8 cellular contexts compared by ENCODE assay signal in genomic region chr1:33080885-33081553, GRCh38. TPM values are rescaled to one million over a fixed set of nuclear protein-coding genes. Genes with fewer than 3 reads are reported as not detected.
A peak's percentile ranks its signal among the peaks of the same experiment; 100 is the strongest.
DNase-seq lines count a peak whose midpoint lies in the region; ATAC-seq and TF ChIP-seq lines count a peak whose summit lies in the region.

AZIN2 (plus strand) TSS chr1:33081153; CDS start chr1:33082250, 1,097 bp downstream.

- H3K9me3 ChIP-seq in KOPT-K1 (ENCODE audit: insufficient read depth, low read length, poor library complexity, severe bottlenecking) (no peaks in the 10 kb centered on the region), Peyer's patch (no peaks in the 10 kb centered on the region)

- intact Hi-C loops in activated T-helper 2 cell treated with anti-CD3 and anti-CD28 coated beads, Interferon-gamma antibody, Interleukin-2, Interleukin-4, amounts not matched to agents 10 μg/mL and 5 μg/mL and 100 μg/mL, durations not matched to agents 14 hours and 24 hours and 36 hours (cut with micrococcal nuclease), result loop anchor here (1.0 to 5.0 kb wide), 3 partner anchors 18 to 46 kb away; partner anchors contain the start of gene AK2

- H3K4me1 Mint-ChIP-seq in activated T-helper 2 cell treated with anti-CD3 and anti-CD28 coated beads, Interferon-gamma antibody, Interleukin-2, Interleukin-4, amounts not matched to agents 10 μg/mL and 5 μg/mL and 100 μg/mL, durations not matched to agents 14 hours and 24 hours and 36 hours (ENCODE audit: low read depth), result peaks cover 20% of the 10 kb centered on the region
- peaks cover 23 to 48% (median 33%) of the 10 kb centered on the region in 4 donors for H3K4me1 Mint-ChIP-seq in naive thymus-derived CD8-positive, alpha-beta T cell
- peaks cover 17% of the 10 kb centered on the region for H3K4me1 Mint-ChIP-seq in stimulated activated memory B cell treated with anti-CD40 and anti-IgM and Interleukin-4, amounts not matched to agents 10 μg/mL and 1 μg/mL and 100 μg/mL, for 72 hours

- H3K9me3 Mint-ChIP-seq in activated T-helper 2 cell treated with anti-CD3 and anti-CD28 coated beads, Interferon-gamma antibody, Interleukin-2, Interleukin-4, amounts not matched to agents 10 μg/mL and 5 μg/mL and 100 μg/mL, durations not matched to agents 14 hours and 24 hours and 36 hours, result no peaks in the 10 kb centered on the region
- H3K9me3 Mint-ChIP-seq in naive thymus-derived CD8-positive, alpha-beta T cell, result no peaks in the 10 kb centered on the region
- H3K9me3 Mint-ChIP-seq in stimulated activated memory B cell treated with anti-CD40 and anti-IgM and Interleukin-4, amounts not matched to agents 10 μg/mL and 1 μg/mL and 100 μg/mL, for 72 hours, result no peaks in the 10 kb centered on the region

- peaks cover 0 to 13% (median 9%) of the 10 kb centered on the region in 4 donors for H3K4me1 ChIP-seq in Peyer's patch

- no peaks in the 10 kb centered on the region for H3K36me3 ChIP-seq in KOPT-K1 (ENCODE audit: insufficient read depth, low read length)
- no peaks in the 10 kb centered on the region for H3K36me3 ChIP-seq in Peyer's patch

- H3K36me3 Mint-ChIP-seq in activated T-helper 2 cell treated with anti-CD3 and anti-CD28 coated beads, Interferon-gamma antibody, Interleukin-2, Interleukin-4, amounts not matched to agents 10 μg/mL and 5 μg/mL and 100 μg/mL, durations not matched to agents 14 hours and 24 hours and 36 hours (ENCODE audit: low read depth), result no peaks in the 10 kb centered on the region
- peaks cover 0 to 5% (median 0%) of the 10 kb centered on the region in 3 donors for H3K36me3 Mint-ChIP-seq in naive thymus-derived CD8-positive, alpha-beta T cell
- H3K36me3 Mint-ChIP-seq in stimulated activated memory B cell treated with anti-CD40 and anti-IgM and Interleukin-4, amounts not matched to agents 10 μg/mL and 1 μg/mL and 100 μg/mL, for 72 hours, result no peaks in the 10 kb centered on the region

- peak within 1 kb of the TSS; percentile 56 for H3K27ac ChIP-seq in KOPT-K1 (ENCODE audit: low read depth, low read length, poor library complexity, severe bottlenecking)
- peak within 1 kb of the TSS in 2 of 4 donors; percentile 11 to 65 for H3K27ac ChIP-seq in Peyer's patch

- H3K27me3 Mint-ChIP-seq in activated T-helper 2 cell treated with anti-CD3 and anti-CD28 coated beads, Interferon-gamma antibody, Interleukin-2, Interleukin-4, amounts not matched to agents 10 μg/mL and 5 μg/mL and 100 μg/mL, durations not matched to agents 14 hours and 24 hours and 36 hours (ENCODE audit: low read depth), result peaks cover 25% of the 10 kb centered on the region
- peaks cover 0 to 3% (median 0%) of the 10 kb centered on the region in 5 donors for H3K27me3 Mint-ChIP-seq in naive thymus-derived CD8-positive, alpha-beta T cell
- peaks cover 7% of the 10 kb centered on the region for H3K27me3 Mint-ChIP-seq in stimulated activated memory B cell treated with anti-CD40 and anti-IgM and Interleukin-4, amounts not matched to agents 10 μg/mL and 1 μg/mL and 100 μg/mL, for 72 hours

- ATAC-seq in GM21786 (IDR thresholded peaks at IDR 0.05; ENCODE audit: unreplicated experiment), result peak; percentile 94
- ATAC-seq in naive thymus-derived CD8-positive, alpha-beta T cell, result peak; percentile 96 to 99
- peak; percentile 99 for ATAC-seq in stimulated activated memory B cell treated with anti-CD40 and anti-IgM and Interleukin-4, amounts not matched to agents 10 μg/mL and 1 μg/mL and 100 μg/mL, for 72 hours

- POLR2A ChIA-PET in naive thymus-derived CD8-positive, alpha-beta T cell (lab: Charles Lee), result interaction anchor here (0.8 to 2.3 kb wide), 8 partner anchors 8 to 430 kb away, joined by 3 to 16 read pairs (median 6); partner anchors contain the start of genes RBBP4 and RNF19B

- no peaks in the 10 kb centered on the region for H3K27me3 ChIP-seq in Peyer's patch

- TF ChIP-seq POLR2A in Peyer's patch (IDR thresholded peaks at IDR 0.05), result peak; percentile 37 to 69

- no peak for TF ChIP-seq CTCF in Peyer's patch (IDR thresholded peaks at IDR 0.05)

- H3K4me3 ChIP-seq in Peyer's patch, result peak within 1 kb of the TSS; percentile 53 to 73 (median 61)

- no peak within 1 kb of the TSS for H3K27ac Mint-ChIP-seq in activated T-helper 2 cell treated with anti-CD3 and anti-CD28 coated beads, Interferon-gamma antibody, Interleukin-2, Interleukin-4, amounts not matched to agents 10 μg/mL and 5 μg/mL and 100 μg/mL, durations not matched to agents 14 hours and 24 hours and 36 hours
- H3K27ac Mint-ChIP-seq in naive thymus-derived CD8-positive, alpha-beta T cell, result peak within 1 kb of the TSS; percentile 74 to 94 (median 90)
- H3K27ac Mint-ChIP-seq in stimulated activated memory B cell treated with anti-CD40 and anti-IgM and Interleukin-4, amounts not matched to agents 10 μg/mL and 1 μg/mL and 100 μg/mL, for 72 hours, result peak within 1 kb of the TSS; percentile 10

- peak within 1 kb of the TSS; percentile 70 for H3K4me3 Mint-ChIP-seq in activated T-helper 2 cell treated with anti-CD3 and anti-CD28 coated beads, Interferon-gamma antibody, Interleukin-2, Interleukin-4, amounts not matched to agents 10 μg/mL and 5 μg/mL and 100 μg/mL, durations not matched to agents 14 hours and 24 hours and 36 hours (ENCODE audit: low read depth)
- peak within 1 kb of the TSS; percentile 73 to 90 (median 88) for H3K4me3 Mint-ChIP-seq in naive thymus-derived CD8-positive, alpha-beta T cell
- H3K4me3 Mint-ChIP-seq in stimulated activated memory B cell treated with anti-CD40 and anti-IgM and Interleukin-4, amounts not matched to agents 10 μg/mL and 1 μg/mL and 100 μg/mL, for 72 hours, result peak within 1 kb of the TSS; percentile 80

- DNase-seq in DMS53 treated with DMSO at 0.1 percent for 48 hours (lab: John Stamatoyannopoulos, UW; ENCODE audit: unreplicated experiment) (peak; percentile 87), Peyer's patch (peak; percentile 97 to 99 (median 99)), fibroblast of peridontal ligament (ENCODE audit: extremely low read depth) (peak; percentile 93)
- DNase-seq in activated T-helper 2 cell treated with anti-CD3 and anti-CD28 coated beads, Interferon-gamma antibody, Interleukin-2, Interleukin-4, amounts not matched to agents 10 μg/mL and 5 μg/mL and 100 μg/mL, durations not matched to agents 14 hours and 24 hours and 36 hours (ENCODE audit: low spot score), result peak; percentile 91
- DNase-seq in naive thymus-derived CD8-positive, alpha-beta T cell, result peak; percentile 95 to 99 (median 98)

RNA-seq across cellular contexts. Expression of gene AZIN2, which starts in this region (rescaled TPM):
- 10 to 100 TPM in 1 of 4 donors, 1 to 10 TPM in 2, under 1 TPM in 1; 0.95 to 26.4 (median 2.2) TPM for total RNA-seq in Peyer's patch
- 2.4 and 2.9 TPM in 2 replicates for total RNA-seq in activated T-helper 2 cell treated with anti-CD3 and anti-CD28 coated beads, Interferon-gamma antibody, Interleukin-2, Interleukin-4, amounts not matched to agents 10 μg/mL and 5 μg/mL and 100 μg/mL, durations not matched to agents 14 hours and 24 hours and 36 hours
- 10 to 100 TPM; 10.6 to 11.3 TPM for total RNA-seq in naive thymus-derived CD8-positive, alpha-beta T cell
- 10 to 100 TPM in 1 of 3 donors, 1 to 10 TPM in 2; 5.9 to 11.1 (median 7.8) TPM for polyA plus RNA-seq in naive thymus-derived CD8-positive, alpha-beta T cell
